ENCODE assay signal across 19 cellular contexts in the genomic region with DNA sequence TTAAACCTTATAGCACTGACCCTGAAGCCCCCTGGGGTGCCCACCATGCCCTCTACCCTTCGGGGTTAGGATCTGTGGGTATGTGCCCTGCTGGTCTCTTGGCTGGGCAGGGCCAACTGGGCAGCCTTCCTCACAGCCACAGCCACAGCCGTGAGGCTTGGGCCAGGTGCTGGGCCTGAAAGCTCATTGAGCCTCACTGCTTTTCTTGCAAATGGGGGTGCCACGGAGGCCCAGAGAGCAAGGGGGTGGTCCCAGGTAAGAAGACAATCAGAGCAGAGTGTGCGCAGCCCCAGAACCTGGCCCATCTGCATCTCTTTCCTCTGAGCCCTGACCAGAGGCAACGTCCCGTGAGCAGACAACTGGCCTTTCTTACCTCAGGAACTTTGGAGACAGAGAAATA. TPM values are rescaled to one million over a fixed set of nuclear protein-coding genes. Genes with fewer than 3 reads are reported as not detected.
"Had no signal": no experiment of that assay in that cellular context is flagged by ENCODE, and none has a peak within 500 bp of the region (broad histone marks: within the 10 kb centered on the region; RNA-seq: fewer than 3 reads in every experiment).

No MANE protein-coding gene starts in this region.

- H3K36me3 ChIP-seq: colonic mucosa, gastrocnemius medialis, heart right ventricle, ovary, suprapubic skin, thyroid gland had no signal

- H3K27ac ChIP-seq: colonic mucosa, gastrocnemius medialis, heart right ventricle, ovary, suprapubic skin, thyroid gland had no signal

- H3K4me1 ChIP-seq: colonic mucosa, heart right ventricle, suprapubic skin, thyroid gland had no signal

- DNase-seq: cerebellar nuclear complex; colonic mucosa; effector CD4-positive, alpha-beta T cell; endodermal cell; gastrocnemius medialis; heart right ventricle; ovary; right cardiac atrium; stimulated activated CD4-positive, alpha-beta T cell treated with anti-CD3 and anti-CD28 coated beads, Interleukin-4, amount 100 ng/mL, for 1 hour; stimulated activated CD8-positive, alpha-beta memory T cell treated with anti-CD3 and anti-CD28 coated beads, Interleukin-4, amount 100 ng/mL, for 48 hours; stimulated activated naive CD8-positive, alpha-beta T cell treated with anti-CD3 and anti-CD28 coated beads, Interleukin-15, Interleukin-2, amounts not matched to agents 100 U/mL and 50 U/mL, for 24 hours; thyroid gland had no signal

- ATAC-seq: gastrocnemius medialis; heart right ventricle; left lobe of liver; natural killer cell treated with Interleukin-12 subunit alpha and Interleukin-12 subunit beta and Interleukin-15 and Interleukin-18, amount 100 ng/mL, for 72 hours; right cardiac atrium; stimulated activated effector memory CD8-positive, alpha-beta T cell treated with anti-CD3 and anti-CD28 coated beads, Interleukin-12 subunit alpha, Interleukin-12 subunit beta, amount 100 ng/mL, for 72 hours; stimulated activated naive CD8-positive, alpha-beta T cell treated with anti-CD3 and anti-CD28 coated beads, Interleukin-15, Interleukin-2, amounts not matched to agents 100 U/mL and 50 U/mL, for 24 hours had no signal

- H3K27me3 ChIP-seq: colonic mucosa, ovary, thyroid gland had no signal

- H3K4me3 ChIP-seq: colonic mucosa, gastrocnemius medialis, heart right ventricle, ovary, smooth muscle cell, suprapubic skin, thyroid gland had no signal

- H3K4me2 ChIP-seq: smooth muscle cell had no signal

- H3K9me3 ChIP-seq: colonic mucosa, gastrocnemius medialis, heart right ventricle, ovary, suprapubic skin, thyroid gland had no signal

RNA-seq across cellular contexts. Expression of gene KCNF1, which starts 34.7 kb away (rescaled TPM):
- total RNA-seq: esophagus mucosa; gastrocnemius medialis; left lobe of liver; lower leg skin; natural killer cell treated with Interleukin-12 subunit alpha and Interleukin-12 subunit beta and Interleukin-15 and Interleukin-18, amount 100 ng/mL, for 72 hours; smooth muscle cell; suprapubic skin; thyroid gland had no signal
